17 cellular contexts compared by ENCODE assay signal in genomic region chr3:65020780-65021179, GRCh38.
DNase-seq lines count a peak whose midpoint lies in the region; ATAC-seq, FAIRE-seq and TF ChIP-seq lines count a peak whose summit lies in the region.
"Had no signal": no experiment of that assay in that cellular context is flagged by ENCODE, and none has a peak within 500 bp of the region (broad histone marks: within the 10 kb centered on the region; RNA-seq: fewer than 3 reads in every experiment).

No MANE protein-coding gene starts in this region.

- no peak overlapping the region for H3K4me3 ChIP-seq in K562
- no peak overlapping the region for H3K4me3 ChIP-seq in mesenchymal stem cell (ENCODE audit: insufficient read depth in 1 of 2, low read depth in 1 of 2, low read length in 2 of 2)
- H3K4me3 ChIP-seq in smooth muscle cell: no peak overlapping the region
- H3K4me3 ChIP-seq: SJCRH30 had no signal

- no peak overlapping the region for H3K4me3 Mint-ChIP-seq in activated T-cell treated with anti-CD3 and anti-CD28 coated beads, Interleukin-2, amount 50 U/mL, for 72 hours
- H3K4me3 Mint-ChIP-seq: HFFc6 had no signal

- H2AK5ac ChIP-seq in mesenchymal stem cell (ENCODE audit: low read length, severe bottlenecking): no peak overlapping the region

- no peak for ATAC-seq in K562
- ATAC-seq in activated T-cell treated with anti-CD3 and anti-CD28 coated beads, Interleukin-2, amount 50 U/mL, for 72 hours (replicated peaks in 1 of 2): no peak

- intact Hi-C loops in K562 (cut with micrococcal nuclease): no loop called here

- TF ChIP-seq RAD21 in K562 (CRISPR knock-in tag; conservative IDR thresholded peaks at IDR 0.05 in 1 of 2, IDR thresholded peaks at IDR 0.05 in 1 of 2): no peak

- no peaks in the 10 kb centered on the region for H3K4me1 Mint-ChIP-seq in activated T-cell treated with anti-CD3 and anti-CD28 coated beads, Interleukin-2, amount 50 U/mL, for 72 hours (ENCODE audit: low read depth)

- peaks cover 4 to 5% of the 10 kb centered on the region in 2 donors for H3K9me3 Mint-ChIP-seq in activated T-cell treated with anti-CD3 and anti-CD28 coated beads, Interleukin-2, amount 50 U/mL, for 72 hours

- POLR2A ChIA-PET in K562 (lab: Yijun Ruan, JAX): interaction anchor here (1.0 kb wide), 1 partner anchor 10 kb away, joined by 3 read pairs; no protein-coding TSS in a partner anchor

- CTCF ChIA-PET in K562 (lab: Yijun Ruan, JAX; ENCODE audit: low intra/inter-chr PET ratio): no interaction called here

- H3K4ac ChIP-seq in mesenchymal stem cell (ENCODE audit: low read depth in 1 of 2, low read length in 2 of 2): no peak overlapping the region

- TF ChIP-seq POLR2A in K562 (conservative IDR thresholded peaks at IDR 0.05): no peak

- H3K36me3 Mint-ChIP-seq in activated T-cell treated with anti-CD3 and anti-CD28 coated beads, Interleukin-2, amount 50 U/mL, for 72 hours (ENCODE audit: insufficient read depth in 2 of 2): no peaks in the 10 kb centered on the region

- H2BK5ac ChIP-seq in mesenchymal stem cell (ENCODE audit: low read depth, low read length, poor library complexity, severe bottlenecking): no peak overlapping the region

- H3K79me1 ChIP-seq in mesenchymal stem cell (replicated peaks; ENCODE audit: low read length, poor library complexity, severe bottlenecking): no peaks in the 10 kb centered on the region

- H3K4me1 ChIP-seq in K562 (replicated peaks in 1 of 2; ENCODE audit: control insufficient read depth in 2 of 2, insufficient read depth in 2 of 2, low read length in 2 of 2) (peaks cover 0 to 13% of the 10 kb centered on the region in 2 experiments; a peak in 2 of 5 replicates), mesenchymal stem cell (ENCODE audit: control insufficient read depth, insufficient read depth, low read depth, low read length) (peaks cover 1% of the 10 kb centered on the region), smooth muscle cell (ENCODE audit: low read depth) (peaks cover 14% of the 10 kb centered on the region)
- H3K4me1 ChIP-seq: SJCRH30 had no signal

- WGBS in K562 (ENCODE audit: insufficient coverage, low coverage, missing lambda C conversion rate): 77% methylated on average over 2 of the region's 3 CpGs
- 67% methylated on average over 1 of the region's 3 CpGs for WGBS in mesenchymal stem cell
- 57% methylated on average over 3 of the region's 3 CpGs for WGBS in smooth muscle cell (ENCODE audit: low lambda C conversion rate)

- H3K27me3 ChIP-seq in K562 (ENCODE audit: control insufficient read depth in 2 of 2, insufficient read depth in 2 of 2, low read length in 2 of 2): no peaks in the 10 kb centered on the region
- H3K27me3 ChIP-seq in mesenchymal stem cell (ENCODE audit: control insufficient read depth in 1 of 2, insufficient read depth in 1 of 2, low read length in 2 of 2): no peaks in the 10 kb centered on the region
- H3K27me3 ChIP-seq in smooth muscle cell (ENCODE audit: low read depth): no peaks in the 10 kb centered on the region
- H3K27me3 ChIP-seq: SJCRH30 had no signal

- BruUV-seq in K562 (replicated peaks; lab: Mats Ljungman, UMichigan): no TSS peak

- peak; percentile 4 for DNase-seq in DMS79 (lab: John Stamatoyannopoulos, UW)
- no peak for DNase-seq in K562 (ENCODE audit: extremely low read depth in 1 of 4, low spot score in 3 of 4)
- no peak for DNase-seq in mesenchymal stem cell
- no peak for DNase-seq in smooth muscle cell (lab: John Stamatoyannopoulos, UW; ENCODE audit: unreplicated experiment)
- no peak for DNase-seq in activated T-cell treated with anti-CD3 and anti-CD28 coated beads, Interleukin-2, amount 50 U/mL, for 72 hours
- no peak for DNase-seq in midbrain (lab: John Stamatoyannopoulos, UW)
- DNase-seq in NCI-H1436 treated with DMSO at 0.1 percent for 48 hours (lab: John Stamatoyannopoulos, UW): no peak
- DNase-seq: DMS 273 treated with DMSO at 0.1 percent for 48 hours, HFFc6, NCI-H1105 treated with DMSO at 0.1 percent for 48 hours, NCI-H2029, NCI-H2171 treated with DMSO at 0.1 percent for 48 hours, NCI-H774, SJCRH30 had no signal

- no peak overlapping the region for H3K23ac ChIP-seq in mesenchymal stem cell (ENCODE audit: low read length in 2 of 2)

- in situ Hi-C loops in K562 (cut with MboI): no loop called here

- FAIRE-seq in K562 (lab: Jason Lieb, UNC): no peak
- FAIRE-seq: GM12892, H54 had no signal

- H4K91ac ChIP-seq in mesenchymal stem cell (ENCODE audit: low read length): no peak overlapping the region

- no peak overlapping the region for H2AFZ ChIP-seq in K562 (ENCODE audit: low read depth, low read length)
- no peak overlapping the region for H2AFZ ChIP-seq in mesenchymal stem cell (ENCODE audit: low read depth, low read length)
- H2AFZ ChIP-seq in smooth muscle cell (ENCODE audit: low read depth): peak overlapping the region; percentile 85

- H3K27ac Mint-ChIP-seq in activated T-cell treated with anti-CD3 and anti-CD28 coated beads, Interleukin-2, amount 50 U/mL, for 72 hours: no peak overlapping the region
- H3K27ac Mint-ChIP-seq: HFFc6 had no signal

- H2BK15ac ChIP-seq in mesenchymal stem cell (ENCODE audit: low read depth, poor library complexity, severe bottlenecking): no peak overlapping the region

- no peaks in the 10 kb centered on the region for H3K9me1 ChIP-seq in K562 (ENCODE audit: control insufficient read depth, insufficient read depth, low read length)

- H3K9me3 ChIP-seq in K562 (replicated peaks; ENCODE audit: control insufficient read depth, insufficient read depth, low read depth, low read length) (no peaks in the 10 kb centered on the region), mesenchymal stem cell (ENCODE audit: control insufficient read depth, low read length) (no peaks in the 10 kb centered on the region), smooth muscle cell (replicated peaks; ENCODE audit: low read depth) (no peaks in the 10 kb centered on the region)
- H3K9me3 ChIP-seq: SJCRH30 had no signal

- no peak overlapping the region for H3K14ac ChIP-seq in mesenchymal stem cell (ENCODE audit: low read length in 2 of 2)

- no peaks in the 10 kb centered on the region for H3K27me3 Mint-ChIP-seq in activated T-cell treated with anti-CD3 and anti-CD28 coated beads, Interleukin-2, amount 50 U/mL, for 72 hours (ENCODE audit: low read depth)

- no peak overlapping the region for H4K8ac ChIP-seq in mesenchymal stem cell (ENCODE audit: low read length)

- H2BK120ac ChIP-seq in mesenchymal stem cell (ENCODE audit: low read depth, low read length): no peak overlapping the region

- peaks cover 5% of the 10 kb centered on the region for H3F3A ChIP-seq in smooth muscle cell (ENCODE audit: low read depth)

- no peak overlapping the region for H3K4me2 ChIP-seq in K562 (ENCODE audit: insufficient read depth, low read length)
- H3K4me2 ChIP-seq in mesenchymal stem cell (ENCODE audit: low read length, poor library complexity, severe bottlenecking): no peak overlapping the region
- peak overlapping the region; percentile 40 for H3K4me2 ChIP-seq in smooth muscle cell

- TF ChIP-seq CTCF in K562 (IDR thresholded peaks at IDR 0.05 in 2 of 3, conservative IDR thresholded peaks at IDR 0.05 in 1 of 3; ENCODE audit: insufficient read depth in 2 of 3, low read depth in 1 of 3, low read length in 3 of 3): no peak
- no peak for TF ChIP-seq CTCF in smooth muscle cell (IDR thresholded peaks at IDR 0.05; ENCODE audit: borderline replicate concordance, insufficient read depth, poor library complexity, severe bottlenecking)

- no peak overlapping the region for H3K18ac ChIP-seq in mesenchymal stem cell (ENCODE audit: low read depth in 1 of 2, low read length in 2 of 2)

- H3K27ac ChIP-seq in K562 (ENCODE audit: extremely low read depth, low read depth, low read length): no peak overlapping the region
- peak overlapping the region; percentile 14 for H3K27ac ChIP-seq in mesenchymal stem cell (ENCODE audit: low read length, poor library complexity, severe bottlenecking)
- peak overlapping the region; percentile 64 for H3K27ac ChIP-seq in smooth muscle cell (ENCODE audit: low read depth)
- H3K27ac ChIP-seq: C4-2B, SJCRH30 had no signal

- H4K20me1 ChIP-seq in K562 (replicated peaks; ENCODE audit: control insufficient read depth, insufficient read depth, low read length) (no peaks in the 10 kb centered on the region), smooth muscle cell (ENCODE audit: low read depth) (no peaks in the 10 kb centered on the region)

- H3K36me3 ChIP-seq in K562 (ENCODE audit: control insufficient read depth, insufficient read depth, low read length) (no peaks in the 10 kb centered on the region), mesenchymal stem cell (ENCODE audit: control insufficient read depth in 1 of 2, insufficient read depth in 2 of 2, low read depth in 1 of 2, low read length in 2 of 2) (no peaks in the 10 kb centered on the region), smooth muscle cell (ENCODE audit: low read depth) (no peaks in the 10 kb centered on the region)
- H3K36me3 ChIP-seq: SJCRH30 had no signal

- H3K9ac ChIP-seq in K562 (ENCODE audit: insufficient read depth in 1 of 2, low read depth in 2 of 2, low read length in 2 of 2): no peak overlapping the region
- no peak overlapping the region for H3K9ac ChIP-seq in mesenchymal stem cell (ENCODE audit: low read length)
- H3K9ac ChIP-seq in smooth muscle cell (ENCODE audit: low read depth): peak overlapping the region; percentile 0

- TF ChIP-seq EP300 in K562 (IDR thresholded peaks at IDR 0.05; ENCODE audit: low read length): no peak

- H3K79me2 ChIP-seq in K562 (ENCODE audit: control insufficient read depth, insufficient read depth, low read length) (no peaks in the 10 kb centered on the region), smooth muscle cell (ENCODE audit: low read depth) (no peaks in the 10 kb centered on the region)

- no peak overlapping the region for H2BK12ac ChIP-seq in mesenchymal stem cell (ENCODE audit: low read length in 2 of 2)

TF ChIP-seq in K562, 482 proteins besides CTCF, POLR2A, EP300 and RAD21 (continues in another document):
- peak; percentile 89 for TF ChIP-seq C11orf30 (IDR thresholded peaks at IDR 0.05; ENCODE audit: low read depth)
- TF ChIP-seq MCM5 (IDR thresholded peaks at IDR 0.05; ENCODE audit: low read depth): no peak
- TF ChIP-seq, protein P1, sequence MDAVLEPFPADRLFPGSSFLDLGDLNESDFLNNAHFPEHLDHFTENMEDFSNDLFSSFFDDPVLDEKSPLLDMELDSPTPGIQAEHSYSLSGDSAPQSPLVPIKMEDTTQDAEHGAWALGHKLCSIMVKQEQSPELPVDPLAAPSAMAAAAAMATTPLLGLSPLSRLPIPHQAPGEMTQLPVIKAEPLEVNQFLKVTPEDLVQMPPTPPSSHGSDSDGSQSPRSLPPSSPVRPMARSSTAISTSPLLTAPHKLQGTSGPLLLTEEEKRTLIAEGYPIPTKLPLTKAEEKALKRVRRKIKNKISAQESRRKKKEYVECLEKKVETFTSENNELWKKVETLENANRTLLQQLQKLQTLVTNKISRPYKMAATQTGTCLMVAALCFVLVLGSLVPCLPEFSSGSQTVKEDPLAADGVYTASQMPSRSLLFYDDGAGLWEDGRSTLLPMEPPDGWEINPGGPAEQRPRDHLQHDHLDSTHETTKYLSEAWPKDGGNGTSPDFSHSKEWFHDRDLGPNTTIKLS (IDR thresholded peaks at IDR 0.05; ENCODE audit: borderline replicate concordance, low read depth): no peak
- TF ChIP-seq ZNF121 (CRISPR knock-in tag; conservative IDR thresholded peaks at IDR 0.05): no peak
- TF ChIP-seq ZNF766 (CRISPR knock-in tag; conservative IDR thresholded peaks at IDR 0.05): no peak
- no peak for TF ChIP-seq KLF10 (CRISPR knock-in tag; IDR thresholded peaks at IDR 0.05)
- TF ChIP-seq ZNF347 (CRISPR knock-in tag; IDR thresholded peaks at IDR 0.05; ENCODE audit: low read depth): no peak
